ENCODE assay signal across 22 cellular contexts in the genomic region with DNA sequence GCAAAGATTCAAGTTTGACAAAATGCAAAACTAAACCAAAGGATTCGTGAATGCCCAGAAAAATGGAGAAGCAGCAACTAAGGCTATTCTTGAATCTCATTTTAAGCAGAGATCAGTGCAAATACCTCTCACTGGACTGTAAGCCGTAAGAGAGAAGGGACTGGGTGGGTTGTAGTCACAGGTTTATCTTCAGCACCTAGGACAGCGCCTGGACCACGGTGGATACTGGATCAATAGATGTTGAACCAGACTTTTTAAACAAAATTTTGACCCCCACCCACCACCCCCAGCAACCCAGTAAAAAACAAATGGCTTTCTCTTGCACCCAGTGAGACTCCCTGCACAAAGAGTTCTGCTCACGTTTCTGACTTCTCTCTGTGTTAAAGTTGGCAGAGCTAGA.
DNase-seq lines count a peak whose midpoint lies in the region; ATAC-seq, FAIRE-seq and TF ChIP-seq lines count a peak whose summit lies in the region.
"Had no signal": no experiment of that assay in that cellular context is flagged by ENCODE, and none has a peak within 500 bp of the region (broad histone marks: within the 10 kb centered on the region; RNA-seq: fewer than 3 reads in every experiment).

No MANE protein-coding gene starts in this region.

- POLR2A ChIA-PET in A549 (lab: Yijun Ruan, JAX), result no interaction called here
- POLR2A ChIA-PET in activated CD4-positive, alpha-beta memory T cell treated with anti-CD3 and anti-CD28 coated beads for 36 hours (lab: Charles Lee), result no interaction called here

- WGBS in A549 (ENCODE audit: missing lambda C conversion rate), result 4% methylated on average over 5 of the region's 5 CpGs
- 39% methylated on average over 5 of the region's 5 CpGs for WGBS in liver

- H3K4me3 Mint-ChIP-seq in activated CD4-positive, alpha-beta memory T cell treated with anti-CD3 and anti-CD28 coated beads for 36 hours, result no peak overlapping the region
- H3K4me3 Mint-ChIP-seq: CD8-positive, alpha-beta T cell; mesothelial cell of epicardium; natural killer cell; stimulated activated naive B cell treated with anti-CD40 and anti-IgM and Interleukin-4, amounts not matched to agents 10 μg/mL and 1 μg/mL and 100 μg/mL, for 72 hours had no signal

- TF ChIP-seq RAD21 in A549 (conservative IDR thresholded peaks at IDR 0.05 in 1 of 2, IDR thresholded peaks at IDR 0.05 in 1 of 2) (no peak), liver (IDR thresholded peaks at IDR 0.05) (no peak)

- TF ChIP-seq CTCF in A549 (IDR thresholded peaks at IDR 0.05) (no peak), liver (IDR thresholded peaks at IDR 0.05; ENCODE audit: low read depth, low read length, missing input control) (no peak)

- H3K4me1 Mint-ChIP-seq in activated CD4-positive, alpha-beta memory T cell treated with anti-CD3 and anti-CD28 coated beads for 36 hours (ENCODE audit: low read depth), result no peaks in the 10 kb centered on the region
- H3K4me1 Mint-ChIP-seq: mesothelial cell of epicardium, natural killer cell had no signal

- DNase-seq in A549 (ENCODE audit: low read depth in 1 of 2, low spot score in 1 of 2) (no peak), ELF-1 (ENCODE audit: low read depth, low spot score) (peak; percentile 23), RPMI8226 (peak; percentile 37), hippocampal formation (lab: John Stamatoyannopoulos, UW) (no peak)
- DNase-seq in activated CD4-positive, alpha-beta memory T cell treated with anti-CD3 and anti-CD28 coated beads for 36 hours, result no peak
- DNase-seq: activated T-cell treated with anti-CD3 and anti-CD28 coated beads, Interleukin-2, amount 50 U/mL, for 1 hour; cerebellar nuclear complex; effector CD4-positive, alpha-beta T cell; natural killer cell; NCI-H510A; posterior cingulate gyrus; stimulated activated naive B cell treated with anti-CD40 and anti-IgM and Interleukin-4, amounts not matched to agents 10 μg/mL and 1 μg/mL and 100 μg/mL, for 72 hours; SW 1271; tibial artery had no signal

- TF ChIP-seq EP300 in A549 (IDR thresholded peaks at IDR 0.05), result no peak

- H3K9me3 Mint-ChIP-seq in activated CD4-positive, alpha-beta memory T cell treated with anti-CD3 and anti-CD28 coated beads for 36 hours, result peaks cover 6% of the 10 kb centered on the region
- H3K9me3 Mint-ChIP-seq: natural killer cell had no signal

- H3K4me2 ChIP-seq in A549, result no peak overlapping the region

- no peaks in the 10 kb centered on the region for H3K36me3 ChIP-seq in liver (ENCODE audit: control insufficient read depth in 4 of 4, insufficient read depth in 3 of 4, low read depth in 1 of 4, low read length in 3 of 4)
- H3K36me3 ChIP-seq: esophagus muscularis mucosa, tibial artery had no signal

- ATAC-seq in A549 (no peak), HG03139 (IDR thresholded peaks at IDR 0.05; ENCODE audit: unreplicated experiment) (no peak)
- ATAC-seq: activated naive CD4-positive, alpha-beta T cell treated with anti-CD3 and anti-CD28 coated beads, Interleukin-2, amount 50 U/mL, for 72 hours; CD8-positive, alpha-beta T cell; natural killer cell; stimulated activated naive B cell treated with anti-CD40 and anti-IgM and Interleukin-4, amounts not matched to agents 10 μg/mL and 1 μg/mL and 100 μg/mL, for 72 hours had no signal

- peaks cover 0 to 2% (median 0%) of the 10 kb centered on the region in 4 donors for H3K27me3 ChIP-seq in liver (ENCODE audit: control insufficient read depth in 4 of 4, insufficient read depth in 4 of 4, low read length in 3 of 4)

- H3K9me3 ChIP-seq in A549, result no peaks in the 10 kb centered on the region
- peaks cover 0 to 3% (median under 1%) of the 10 kb centered on the region in 4 donors for H3K9me3 ChIP-seq in liver (ENCODE audit: control insufficient read depth in 4 of 4, low read length in 3 of 4)
- H3K9me3 ChIP-seq: esophagus muscularis mucosa, tibial artery had no signal

- no peaks in the 10 kb centered on the region for H3K36me3 Mint-ChIP-seq in activated CD4-positive, alpha-beta memory T cell treated with anti-CD3 and anti-CD28 coated beads for 36 hours
- H3K36me3 Mint-ChIP-seq: CD8-positive, alpha-beta T cell; mesothelial cell of epicardium; natural killer cell; stimulated activated naive B cell treated with anti-CD40 and anti-IgM and Interleukin-4, amounts not matched to agents 10 μg/mL and 1 μg/mL and 100 μg/mL, for 72 hours had no signal

- peaks cover 3% of the 10 kb centered on the region for H3K27me3 Mint-ChIP-seq in activated CD4-positive, alpha-beta memory T cell treated with anti-CD3 and anti-CD28 coated beads for 36 hours

- no peak overlapping the region for H3K4me3 ChIP-seq in A549
- H3K4me3 ChIP-seq in liver (ENCODE audit: low read depth in 1 of 3, low read length in 3 of 3), result no peak overlapping the region
- H3K4me3 ChIP-seq: esophagus muscularis mucosa, tibial artery had no signal

- no peak overlapping the region for H3K27ac Mint-ChIP-seq in activated CD4-positive, alpha-beta memory T cell treated with anti-CD3 and anti-CD28 coated beads for 36 hours
- H3K27ac Mint-ChIP-seq: activated naive CD4-positive, alpha-beta T cell treated with anti-CD3 and anti-CD28 coated beads, Interleukin-2, amount 50 U/mL, for 72 hours; CD8-positive, alpha-beta T cell; mesothelial cell of epicardium; natural killer cell; stimulated activated naive B cell treated with anti-CD40 and anti-IgM and Interleukin-4, amounts not matched to agents 10 μg/mL and 1 μg/mL and 100 μg/mL, for 72 hours had no signal

- no peak for FAIRE-seq in A549 (lab: Jason Lieb, UNC)
- FAIRE-seq: H1, HTR-8/SVneo had no signal

- no peak for TF ChIP-seq POLR2A in A549 (IDR thresholded peaks at IDR 0.05; ENCODE audit: low read length)

- no peaks in the 10 kb centered on the region for H3K4me1 ChIP-seq in A549
- no peaks in the 10 kb centered on the region for H3K4me1 ChIP-seq in liver (ENCODE audit: control insufficient read depth in 4 of 4, insufficient read depth in 4 of 4, low read length in 3 of 4)
- H3K4me1 ChIP-seq: esophagus muscularis mucosa, tibial artery had no signal

- H3K27ac ChIP-seq in A549 (no peak overlapping the region), liver (ENCODE audit: low read depth in 1 of 2, low read length in 2 of 2) (no peak overlapping the region)
- H3K27ac ChIP-seq: esophagus muscularis mucosa, tibial artery had no signal

- intact Hi-C loops in activated CD4-positive, alpha-beta memory T cell treated with anti-CD3 and anti-CD28 coated beads for 36 hours (cut with micrococcal nuclease), result no loop called here

- CTCF ChIA-PET in A549 (lab: Yijun Ruan, JAX), result no interaction called here
- CTCF ChIA-PET in activated CD4-positive, alpha-beta memory T cell treated with anti-CD3 and anti-CD28 coated beads for 36 hours (lab: Charles Lee), result no interaction called here

- no peak overlapping the region for H3K9ac ChIP-seq in liver (ENCODE audit: low read depth in 1 of 2, low read length in 2 of 2)

TF ChIP-seq in A549, 52 proteins besides CTCF, POLR2A, EP300 and RAD21:
- TF ChIP-seq, protein P1, sequence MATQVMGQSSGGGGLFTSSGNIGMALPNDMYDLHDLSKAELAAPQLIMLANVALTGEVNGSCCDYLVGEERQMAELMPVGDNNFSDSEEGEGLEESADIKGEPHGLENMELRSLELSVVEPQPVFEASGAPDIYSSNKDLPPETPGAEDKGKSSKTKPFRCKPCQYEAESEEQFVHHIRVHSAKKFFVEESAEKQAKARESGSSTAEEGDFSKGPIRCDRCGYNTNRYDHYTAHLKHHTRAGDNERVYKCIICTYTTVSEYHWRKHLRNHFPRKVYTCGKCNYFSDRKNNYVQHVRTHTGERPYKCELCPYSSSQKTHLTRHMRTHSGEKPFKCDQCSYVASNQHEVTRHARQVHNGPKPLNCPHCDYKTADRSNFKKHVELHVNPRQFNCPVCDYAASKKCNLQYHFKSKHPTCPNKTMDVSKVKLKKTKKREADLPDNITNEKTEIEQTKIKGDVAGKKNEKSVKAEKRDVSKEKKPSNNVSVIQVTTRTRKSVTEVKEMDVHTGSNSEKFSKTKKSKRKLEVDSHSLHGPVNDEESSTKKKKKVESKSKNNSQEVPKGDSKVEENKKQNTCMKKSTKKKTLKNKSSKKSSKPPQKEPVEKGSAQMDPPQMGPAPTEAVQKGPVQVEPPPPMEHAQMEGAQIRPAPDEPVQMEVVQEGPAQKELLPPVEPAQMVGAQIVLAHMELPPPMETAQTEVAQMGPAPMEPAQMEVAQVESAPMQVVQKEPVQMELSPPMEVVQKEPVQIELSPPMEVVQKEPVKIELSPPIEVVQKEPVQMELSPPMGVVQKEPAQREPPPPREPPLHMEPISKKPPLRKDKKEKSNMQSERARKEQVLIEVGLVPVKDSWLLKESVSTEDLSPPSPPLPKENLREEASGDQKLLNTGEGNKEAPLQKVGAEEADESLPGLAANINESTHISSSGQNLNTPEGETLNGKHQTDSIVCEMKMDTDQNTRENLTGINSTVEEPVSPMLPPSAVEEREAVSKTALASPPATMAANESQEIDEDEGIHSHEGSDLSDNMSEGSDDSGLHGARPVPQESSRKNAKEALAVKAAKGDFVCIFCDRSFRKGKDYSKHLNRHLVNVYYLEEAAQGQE (IDR thresholded peaks at IDR 0.05), result peak; percentile 72; the same call in 1 of the 2 replicates
- TF ChIP-seq CBX8 (IDR thresholded peaks at IDR 0.05), result no peak

TF ChIP-seq in liver, 16 proteins besides CTCF, POLR2A, EP300 and RAD21 (continues in another document):
- no peak for TF ChIP-seq JUND (IDR thresholded peaks at IDR 0.05)
- TF ChIP-seq NR2F2 (IDR thresholded peaks at IDR 0.05), result no peak
- TF ChIP-seq HNF4A (conservative IDR thresholded peaks at IDR 0.05), result no peak
- TF ChIP-seq TAF1 (conservative IDR thresholded peaks at IDR 0.05), result no peak
- TF ChIP-seq, protein P2, sequence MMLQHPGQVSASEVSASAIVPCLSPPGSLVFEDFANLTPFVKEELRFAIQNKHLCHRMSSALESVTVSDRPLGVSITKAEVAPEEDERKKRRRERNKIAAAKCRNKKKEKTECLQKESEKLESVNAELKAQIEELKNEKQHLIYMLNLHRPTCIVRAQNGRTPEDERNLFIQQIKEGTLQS (IDR thresholded peaks at IDR 0.05), result no peak

Comparison
In these comparisons a context has a peak if more than half of its experiments do, and no peak if none do; other contexts are left out.
1. DNase-seq: peak in ELF-1 (single experiment) and RPMI8226 (single experiment); none in A549 (0 of 2), hippocampal formation (0 of 2) and activated CD4-positive, alpha-beta memory T cell treated with anti-CD3 and anti-CD28 coated beads for 36 hours (single experiment).